In genomic region chr3:129608087-129608935, GRCh38 we compare ENCODE assay signal across 8 cellular contexts. TPM values are rescaled to one million over a fixed set of nuclear protein-coding genes. Genes with fewer than 3 reads are reported as not detected.
A peak's percentile ranks its signal among the peaks of the same experiment; 100 is the strongest.
DNase-seq lines count a peak whose midpoint lies in the region; ATAC-seq and TF ChIP-seq lines count a peak whose summit lies in the region.

No MANE protein-coding gene starts in this region.

- peak overlapping the region; percentile 33 to 91 (median 86) for H3K4me3 Mint-ChIP-seq in immature natural killer cell

- H2BK120ac ChIP-seq in IMR-90 (ENCODE audit: low read depth, low read length), result peak overlapping the region; percentile 69

- H3K9me1 ChIP-seq in IMR-90 (ENCODE audit: insufficient read depth, low read length), result peaks cover 17% of the 10 kb centered on the region

- H2BK20ac ChIP-seq in IMR-90 (ENCODE audit: low read depth, low read length), result peak overlapping the region; percentile 26; the same call in 1 of the 2 replicates

- H3K23ac ChIP-seq in IMR-90 (ENCODE audit: low read depth, low read length), result no peak overlapping the region

- H3K4me1 Mint-ChIP-seq in immature natural killer cell, result peaks cover 48 to 59% of the 10 kb centered on the region in 2 donors

- no peaks in the 10 kb centered on the region for H3K27me3 ChIP-seq in BLaER1 treated with 17β-estradiol and CSF1 and Interleukin-3, amounts not matched to agents 10 nM and 100 nM
- H3K27me3 ChIP-seq in IMR-90 (ENCODE audit: control insufficient read depth, insufficient read depth, low read length), result no peaks in the 10 kb centered on the region
- H3K27me3 ChIP-seq in WERI-Rb-1 (ENCODE audit: insufficient read depth, low read depth, severe bottlenecking), result peaks cover 7% of the 10 kb centered on the region
- no peaks in the 10 kb centered on the region for H3K27me3 ChIP-seq in tibial artery
- H3K27me3 ChIP-seq in effector memory CD4-positive, alpha-beta T cell (replicated peaks; ENCODE audit: control insufficient read depth, insufficient read depth, low read length, poor library complexity, severe bottlenecking), result no peaks in the 10 kb centered on the region

- peak overlapping the region; percentile 1 for H2BK5ac ChIP-seq in IMR-90 (ENCODE audit: low read depth, low read length, poor library complexity, severe bottlenecking)

- H4K91ac ChIP-seq in IMR-90 (ENCODE audit: insufficient read depth, low read depth, low read length), result no peak overlapping the region

- dilution Hi-C loops in IMR-90 (cut with HindIII; ENCODE audit: low sequenced_read_pairs, unreplicated experiment), result no loop called here

- TF ChIP-seq CTCF in IMR-90 (conservative IDR thresholded peaks at IDR 0.05; ENCODE audit: low read depth, low read length) (peak; percentile 49), WERI-Rb-1 (IDR thresholded peaks at IDR 0.05; ENCODE audit: low read depth, low read length) (peak; percentile 66), tibial artery (IDR thresholded peaks at IDR 0.05) (no peak)

- H3K14ac ChIP-seq in IMR-90 (replicated peaks; ENCODE audit: low read depth, low read length), result 0 out of 2 replicates have a peak overlapping the region, but pooled peaks have one; percentile 11

- peak overlapping the region in 1 of 2 experiments; percentile 68; a peak in 1 of 4 replicates for H4K8ac ChIP-seq in IMR-90 (ENCODE audit: low read depth in 2 of 2, low read length in 2 of 2)

- H2AFZ ChIP-seq in IMR-90 (replicated peaks; ENCODE audit: low read length, poor library complexity), result peak overlapping the region; percentile 72

- H3K4me1 ChIP-seq in BLaER1 treated with 17β-estradiol and CSF1 and Interleukin-3, amounts not matched to agents 10 nM and 100 nM, result peaks cover 58 to 81% (median 76%) of the 10 kb centered on the region in 10 experiments
- H3K4me1 ChIP-seq in IMR-90 (ENCODE audit: control insufficient read depth, insufficient read depth, low read length) (peaks cover 30% of the 10 kb centered on the region), tibial artery (peaks cover 11 to 68% (median 63%) of the 10 kb centered on the region in 4 donors)
- H3K4me1 ChIP-seq in effector memory CD4-positive, alpha-beta T cell (ENCODE audit: control insufficient read depth, insufficient read depth, low read length, poor library complexity, severe bottlenecking), result peaks cover 14% of the 10 kb centered on the region

- H3K18ac ChIP-seq in IMR-90 (ENCODE audit: low read depth, low read length), result no peak overlapping the region

- peak overlapping the region in 9 of 10 experiments; percentile 52 to 96 (median 82); a peak in 17 of 20 replicates for H3K4me3 ChIP-seq in BLaER1 treated with 17β-estradiol and CSF1 and Interleukin-3, amounts not matched to agents 10 nM and 100 nM
- no peak overlapping the region for H3K4me3 ChIP-seq in IMR-90 (ENCODE audit: insufficient read depth, low read depth, low read length)
- H3K4me3 ChIP-seq in WERI-Rb-1 (ENCODE audit: low read depth, low read length), result no peak overlapping the region
- H3K4me3 ChIP-seq in tibial artery, result no peak overlapping the region
- H3K4me3 ChIP-seq in effector memory CD4-positive, alpha-beta T cell (ENCODE audit: insufficient read depth, low read depth, low read length, poor library complexity, severe bottlenecking), result no peak overlapping the region

- DNase-seq in IMR-90 (peak; percentile 69), WERI-Rb-1 (peak; percentile 85), immature natural killer cell (no peak), tibial artery (no peak)
- DNase-seq in effector memory CD4-positive, alpha-beta T cell, result no peak

- H3K79me1 ChIP-seq in IMR-90 (ENCODE audit: low read depth in 1 of 2, low read length in 2 of 2), result peaks cover 6 to 17% of the 10 kb centered on the region in 2 experiments

- peak overlapping the region; percentile 74 to 91 (median 86) for H3K27ac ChIP-seq in BLaER1 treated with 17β-estradiol and CSF1 and Interleukin-3, amounts not matched to agents 10 nM and 100 nM
- H3K27ac ChIP-seq in IMR-90 (ENCODE audit: insufficient read depth, low read length), result no peak overlapping the region
- no peak overlapping the region for H3K27ac ChIP-seq in WERI-Rb-1
- peak overlapping the region; percentile 85 to 99 for H3K27ac ChIP-seq in tibial artery
- no peak overlapping the region for H3K27ac ChIP-seq in effector memory CD4-positive, alpha-beta T cell (ENCODE audit: insufficient read depth, low read length, poor library complexity, severe bottlenecking)

- TF ChIP-seq POLR2A in IMR-90 (IDR thresholded peaks at IDR 0.05; ENCODE audit: low read depth, low read length), result no peak

- H4K5ac ChIP-seq in IMR-90 (ENCODE audit: low read depth, low read length), result no peak overlapping the region

- H3K9me3 Mint-ChIP-seq in immature natural killer cell, result no peaks in the 10 kb centered on the region

- H3K9ac ChIP-seq in BLaER1 treated with 17β-estradiol and CSF1 and Interleukin-3, amounts not matched to agents 10 nM and 100 nM, result peak overlapping the region; percentile 71 to 93 (median 83)
- H3K9ac ChIP-seq in IMR-90 (ENCODE audit: low read depth, low read length), result no peak overlapping the region

- H3K56ac ChIP-seq in IMR-90 (ENCODE audit: extremely low read depth, insufficient read depth, low read length), result no peak overlapping the region

- H3K27ac Mint-ChIP-seq in immature natural killer cell, result peak overlapping the region in 3 of 6 donors; percentile 3 to 80 (median 46)

- peaks cover 2 to 9% (median 4%) of the 10 kb centered on the region in 3 donors for H3K27me3 Mint-ChIP-seq in immature natural killer cell (ENCODE audit: low read depth in 3 of 3)

- H2BK15ac ChIP-seq in IMR-90 (ENCODE audit: low read depth, low read length), result peak overlapping the region; percentile 33; the same call in 1 of the 3 replicates

- H3K4ac ChIP-seq in IMR-90 (ENCODE audit: low read depth, low read length), result peak overlapping the region; percentile 63

- intact Hi-C loops in IMR-90 (cut with micrococcal nuclease) (no loop called here), tibial artery (cut with DNase I; ENCODE audit: low total_unique reads) (no loop called here)

- POLR2A ChIA-PET in IMR-90 (lab: Charles Lee; ENCODE audit: unreplicated experiment), result no interaction called here

- in situ Hi-C loops in IMR-90 (cut with MboI; ENCODE audit: low sequenced_read_pairs), result loop anchor here (25.0 kb wide), 1 partner anchor 221 kb away; no protein-coding TSS in a partner anchor

- H2AK5ac ChIP-seq in IMR-90 (ENCODE audit: low read depth, low read length), result peak overlapping the region; percentile 37

- no peaks in the 10 kb centered on the region for H3K9me3 ChIP-seq in BLaER1 treated with 17β-estradiol and CSF1 and Interleukin-3, amounts not matched to agents 10 nM and 100 nM (replicated peaks in 1 of 11)
- H3K9me3 ChIP-seq in IMR-90 (ENCODE audit: control insufficient read depth, insufficient read depth, low read length) (no peaks in the 10 kb centered on the region), WERI-Rb-1 (ENCODE audit: severe bottlenecking) (no peaks in the 10 kb centered on the region), tibial artery (no peaks in the 10 kb centered on the region)
- no peaks in the 10 kb centered on the region for H3K9me3 ChIP-seq in effector memory CD4-positive, alpha-beta T cell (ENCODE audit: control insufficient read depth, low read length)

- peak overlapping the region; percentile 86 to 99 (median 95) for H3K4me2 ChIP-seq in BLaER1 treated with 17β-estradiol and CSF1 and Interleukin-3, amounts not matched to agents 10 nM and 100 nM
- no peak overlapping the region for H3K4me2 ChIP-seq in IMR-90 (ENCODE audit: low read depth, low read length)

- peaks cover 0 to 3% (median 0%) of the 10 kb centered on the region in 3 donors for H3K36me3 Mint-ChIP-seq in immature natural killer cell

- 100% methylated on average over 1 of the region's 17 CpGs; no CpG with 5 or more reads in 1 of the 2 experiments for WGBS in IMR-90 (ENCODE audit: extremely low coverage in 2 of 2, insufficient read length in 1 of 2), 2 experiments

- BruUV-seq in IMR-90 (replicated peaks; lab: Mats Ljungman, UMichigan), result no TSS peak

- TF ChIP-seq RAD21 in IMR-90 (IDR thresholded peaks at IDR 0.05; ENCODE audit: low read length), result peak; percentile 58

- CTCF ChIA-PET in IMR-90 (lab: Yijun Ruan, JAX), result interaction anchor here (0.6 to 1.3 kb wide), 2 partner anchors 118 to 331 kb away, joined by 3 read pairs; no protein-coding TSS in a partner anchor

- peaks cover 25 to 32% (median 28%) of the 10 kb centered on the region in 11 experiments for H4K20me1 ChIP-seq in BLaER1 treated with 17β-estradiol and CSF1 and Interleukin-3, amounts not matched to agents 10 nM and 100 nM
- peaks cover 22% of the 10 kb centered on the region for H4K20me1 ChIP-seq in IMR-90 (ENCODE audit: insufficient read depth, low read length)

- ATAC-seq in IMR-90 (ENCODE audit: low read depth) (peak; percentile 2; the same call in 1 of the 2 replicates), HG03045 (IDR thresholded peaks at IDR 0.05; ENCODE audit: unreplicated experiment) (no peak), HG03460 (IDR thresholded peaks at IDR 0.05; ENCODE audit: unreplicated experiment) (no peak)

- H2AK9ac ChIP-seq in IMR-90 (replicated peaks; ENCODE audit: low read depth, low read length, poor library complexity), result peak overlapping the region; percentile 77

- peaks cover 0 to 17% (median 0%) of the 10 kb centered on the region in 11 experiments; a peak in 4 of 22 replicates for H3K36me3 ChIP-seq in BLaER1 treated with 17β-estradiol and CSF1 and Interleukin-3, amounts not matched to agents 10 nM and 100 nM
- H3K36me3 ChIP-seq in IMR-90 (ENCODE audit: control insufficient read depth, insufficient read depth, low read length) (no peaks in the 10 kb centered on the region), WERI-Rb-1 (no peaks in the 10 kb centered on the region), tibial artery (no peaks in the 10 kb centered on the region)
- no peaks in the 10 kb centered on the region for H3K36me3 ChIP-seq in effector memory CD4-positive, alpha-beta T cell (ENCODE audit: control insufficient read depth, insufficient read depth, low read length)

TF ChIP-seq in IMR-90, 13 proteins besides CTCF, POLR2A, EP300 and RAD21 (continues in another document):
- TF ChIP-seq FOS (IDR thresholded peaks at IDR 0.05; ENCODE audit: low read depth, low read length) (no peak), SMC3 (IDR thresholded peaks at IDR 0.05; ENCODE audit: low read depth, low read length) (peak; percentile 34; the same call in 1 of the 2 replicates), USF2 (IDR thresholded peaks at IDR 0.05; ENCODE audit: low read depth, low read length) (no peak)

RNA-seq across cellular contexts. Expression of gene PLXND1, which starts 1.8 kb away (rescaled TPM):
- 19.2 and 22.5 TPM in 2 replicates for total RNA-seq in IMR-90 (2012; rRNA removed)
- polyA plus RNA-seq in IMR-90 (2012; rRNA removed), result 64.5 and 67.1 TPM in 2 replicates
- 51.4 and 55.1 TPM in 2 replicates for polyA plus RNA-seq in IMR-90 (2012; cell fraction: cytosol; rRNA removed)
- polyA plus RNA-seq in IMR-90 (2012; cell fraction: nucleus; rRNA removed; ENCODE audit: low replicate concordance), result 117 and 164 TPM in 2 replicates
- 10 to 100 TPM in 1 of 3 donors, 1 to 10 TPM in 2; 3.1 to 30.2 (median 6.1) TPM for polyA plus RNA-seq in immature natural killer cell

Comparison
In these comparisons a context has a peak if more than half of its experiments do, and no peak if none do; other contexts are left out.
1. H3K27ac ChIP-seq: peak in BLaER1 treated with 17β-estradiol and CSF1 and Interleukin-3, amounts not matched to agents 10 nM and 100 nM (11 of 11) and tibial artery (2 of 2); none in IMR-90 (single experiment), WERI-Rb-1 (single experiment) and effector memory CD4-positive, alpha-beta T cell (single experiment).
2. H3K4me3 ChIP-seq: peak in BLaER1 treated with 17β-estradiol and CSF1 and Interleukin-3, amounts not matched to agents 10 nM and 100 nM (9 of 10); none in IMR-90 (single experiment), WERI-Rb-1 (single experiment), tibial artery (0 of 2) and effector memory CD4-positive, alpha-beta T cell (single experiment).
3. DNase-seq: peak in IMR-90 (single experiment) and WERI-Rb-1 (single experiment); none in immature natural killer cell (0 of 3), tibial artery (0 of 2) and effector memory CD4-positive, alpha-beta T cell (0 of 3).
4. CTCF ChIP-seq: peak in IMR-90 (single experiment) and WERI-Rb-1 (single experiment); none in tibial artery (0 of 2).